32 cellular contexts compared by ENCODE assay signal in the genomic region with DNA sequence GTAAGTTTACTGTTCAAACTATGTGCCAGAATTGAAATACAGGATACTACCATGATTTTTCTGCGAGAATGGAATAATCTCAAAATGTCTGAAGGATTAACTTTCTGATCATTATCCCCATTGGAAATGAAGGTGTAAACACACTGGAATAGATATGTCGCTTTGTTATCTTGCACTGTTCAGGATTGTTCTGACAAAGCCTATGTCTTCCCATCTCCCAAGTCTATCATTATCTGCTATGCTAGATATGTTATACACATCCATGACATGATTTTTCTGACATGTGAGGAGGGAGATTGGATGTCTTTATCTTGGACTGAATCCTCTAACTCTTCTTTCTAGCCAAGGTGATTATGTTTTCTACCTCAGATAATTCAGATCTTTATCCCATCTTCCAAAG.
"Had no signal": no experiment of that assay in that cellular context is flagged by ENCODE, and none has a peak within 500 bp of the region (broad histone marks: within the 10 kb centered on the region; RNA-seq: fewer than 3 reads in every experiment).

No MANE protein-coding gene starts in this region.

- FAIRE-seq: astrocyte, bronchial epithelial cell had no signal

- H3K36me3 ChIP-seq: adrenal gland, ascending aorta, brain microvascular endothelial cell, breast epithelium, cardiac muscle cell had no signal

- H3K27ac ChIP-seq: adrenal gland, ascending aorta, body of pancreas, brain microvascular endothelial cell, breast epithelium, cardiac muscle cell had no signal

- H3K27me3 ChIP-seq: adrenal gland, ascending aorta, body of pancreas, brain microvascular endothelial cell, breast epithelium, cardiac muscle cell had no signal

- H3K9me3 ChIP-seq: adrenal gland, ascending aorta, breast epithelium had no signal

- H3K4me3 ChIP-seq: adrenal gland, ascending aorta, body of pancreas, breast epithelium, cardiac muscle cell had no signal

- DNase-seq: activated effector memory CD4-positive, alpha-beta T cell treated with anti-CD3 and anti-CD28 coated beads, Interleukin-2, amount 50 U/mL, for 16 hours; activated effector memory CD4-positive, alpha-beta T cell treated with Interleukin-2 at 50 U/mL for 16 hours; activated gamma-delta T cell; activated gamma-delta T cell treated with Interleukin-2 at 50 U/mL for 16 hours; activated naive CD4-positive, alpha-beta T cell; activated naive CD4-positive, alpha-beta T cell treated with anti-CD3 and anti-CD28 coated beads for 36 hours; activated naive CD4-positive, alpha-beta T cell treated with anti-CD3 and anti-CD28 coated beads, Interleukin-2, amount 10 ng/mL, durations not matched to agents 7 days and 5 days; activated naive CD4-positive, alpha-beta T cell treated with anti-CD3 and anti-CD28 coated beads, Interleukin-2, amount 50 U/mL, for 16 hours; activated naive CD4-positive, alpha-beta T cell treated with Interleukin-2 at 50 U/mL for 16 hours; activated naive CD8-positive, alpha-beta T cell treated with anti-CD3 and anti-CD28 coated beads for 36 hours; activated naive CD8-positive, alpha-beta T cell treated with anti-CD3 and anti-CD28 coated beads, Interleukin-2, amount 10 ng/mL, durations not matched to agents 7 days and 5 days; activated naive CD8-positive, alpha-beta T cell treated with anti-CD3 and anti-CD28 coated beads, Interleukin-2, amount 50 U/mL, for 24 hours; activated T-cell treated with anti-CD3 and anti-CD28 coated beads, Interleukin-2, amount 50 U/mL, for 1 hour; activated T-cell treated with anti-CD3 and anti-CD28 coated beads, Interleukin-2, amount 50 U/mL, for 24 hours; activated T-cell treated with anti-CD3 and anti-CD28 coated beads, Interleukin-2, amount 50 U/mL, for 4 hours; activated T-cell treated with anti-CD3 and anti-CD28 coated beads, Interleukin-2, amount 50 U/mL, for 48 hours; activated T-cell treated with anti-CD3 and anti-CD28 coated beads, Interleukin-2, amount 50 U/mL, for 72 hours; adrenal gland; amniotic stem cell; amygdala; anterior cingulate cortex; aorta; body of pancreas; brain microvascular endothelial cell; caudate nucleus; central memory CD4-positive, alpha-beta T cell; cerebellar nuclear complex had no signal

- H3K4me1 ChIP-seq: adrenal gland, ascending aorta, body of pancreas, breast epithelium had no signal
